1 cellular context compared by ENCODE assay signal in the genomic region with DNA sequence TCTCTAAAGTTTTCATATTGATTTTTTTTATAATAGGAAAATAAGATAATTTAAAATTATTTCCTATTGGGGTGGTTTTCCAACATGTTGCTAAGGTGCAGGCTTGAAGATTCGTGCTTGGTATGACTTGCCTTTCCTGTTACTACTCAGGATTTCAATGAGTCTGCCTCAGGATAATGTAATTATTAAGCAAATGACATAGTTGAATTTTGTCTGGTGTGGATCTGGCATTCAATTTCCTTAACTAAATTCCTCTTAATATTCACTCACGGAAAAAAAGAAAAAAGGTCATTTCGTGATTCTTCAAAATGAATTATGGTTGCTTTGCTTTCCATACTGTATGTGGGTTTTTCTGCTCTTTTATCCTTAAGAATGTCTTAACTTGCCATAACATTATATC.
TF ChIP-seq lines count a peak whose summit lies in the region.

No MANE protein-coding gene starts in this region.

TF ChIP-seq in HCT116, 20 proteins besides CTCF, POLR2A, EP300 and RAD21 (continued from another document):
- TF ChIP-seq REST (IDR thresholded peaks at IDR 0.05; ENCODE audit: low read depth), result no peak
